In genomic region chr16:89246383-89246902, GRCh38 we compare ENCODE assay signal across 9 cellular contexts. TPM values are rescaled to one million over a fixed set of nuclear protein-coding genes. Genes with fewer than 3 reads are reported as not detected.
DNase-seq lines count a peak whose midpoint lies in the region; ATAC-seq and TF ChIP-seq lines count a peak whose summit lies in the region.
"Had no signal": no experiment of that assay in that cellular context is flagged by ENCODE, and none has a peak within 500 bp of the region (broad histone marks: within the 10 kb centered on the region; RNA-seq: fewer than 3 reads in every experiment).

No MANE protein-coding gene starts in this region.

- ATAC-seq in activated CD8-positive, alpha-beta memory T cell treated with anti-CD3 and anti-CD28 coated beads, Interleukin-2, amount 10 ng/mL, durations not matched to agents 7 days and 5 days = no peak
- ATAC-seq in GM21390 (IDR thresholded peaks at IDR 0.05; ENCODE audit: unreplicated experiment) (no peak), GM21367 (IDR thresholded peaks at IDR 0.05; ENCODE audit: unreplicated experiment) (no peak)

- no peak for TF ChIP-seq CTCF in stomach (IDR thresholded peaks at IDR 0.05)

- H3K27ac Mint-ChIP-seq in activated CD8-positive, alpha-beta memory T cell treated with anti-CD3 and anti-CD28 coated beads, Interleukin-2, amount 10 ng/mL, durations not matched to agents 7 days and 5 days = no peak overlapping the region
- H3K27ac Mint-ChIP-seq in activated T-helper 1 cell treated with anti-CD3 and anti-CD28 coated beads, Interleukin-12 subunit alpha, Interleukin-12 subunit beta, Interleukin-2, Interleukin-4 antibody, amounts not matched to agents 30 ng/mL and 10 ng/mL and 1 ng/mL, durations not matched to agents 14 hours and 24 hours and 36 hours = no peak overlapping the region

- no peak for TF ChIP-seq POLR2A in stomach (IDR thresholded peaks at IDR 0.05)

- intact Hi-C loops in activated T-helper 1 cell treated with anti-CD3 and anti-CD28 coated beads, Interleukin-12 subunit alpha, Interleukin-12 subunit beta, Interleukin-2, Interleukin-4 antibody, amounts not matched to agents 30 ng/mL and 10 ng/mL and 1 ng/mL, durations not matched to agents 14 hours and 24 hours and 36 hours (cut with micrococcal nuclease) = loop anchor here (2.0 to 10.0 kb wide), 2 partner anchors 46 to 478 kb away; partner anchors contain the start of genes SLC22A31, VPS9D1 and ZNF276
- intact Hi-C loops in stomach (cut with DNase I; ENCODE audit: low total_unique reads) = no loop called here

- peaks cover 13% of the 10 kb centered on the region for H3K27me3 ChIP-seq in iPS-15b (ENCODE audit: control insufficient read depth, insufficient read depth, low read length)
- H3K27me3 ChIP-seq in stomach = peaks cover 0 to 6% (median 0%) of the 10 kb centered on the region in 3 donors

- no peak overlapping the region for H3K27ac ChIP-seq in stomach

- DNase-seq in activated CD8-positive, alpha-beta memory T cell treated with anti-CD3 and anti-CD28 coated beads, Interleukin-2, amount 10 ng/mL, durations not matched to agents 7 days and 5 days = no peak
- no peak for DNase-seq in activated CD8-positive, alpha-beta memory T cell treated with anti-CD3 and anti-CD28 coated beads, Interleukin-2, amount 50 U/mL, for 48 hours
- no peak for DNase-seq in activated T-helper 1 cell treated with anti-CD3 and anti-CD28 coated beads, Interleukin-12 subunit alpha, Interleukin-12 subunit beta, Interleukin-2, Interleukin-4 antibody, amounts not matched to agents 30 ng/mL and 10 ng/mL and 1 ng/mL, durations not matched to agents 14 hours and 24 hours and 36 hours (ENCODE audit: low spot score)
- DNase-seq in stomach = no peak
- no peak for DNase-seq in NCI-H524 (lab: John Stamatoyannopoulos, UW)
- DNase-seq: KG1 had no signal

- H3K9me3 ChIP-seq in iPS-15b (ENCODE audit: control insufficient read depth, insufficient read depth, low read length) (no peaks in the 10 kb centered on the region), stomach (peaks cover 0 to 20% (median 7%) of the 10 kb centered on the region in 4 donors)

- peaks cover 6% of the 10 kb centered on the region for H3K9me3 Mint-ChIP-seq in activated CD8-positive, alpha-beta memory T cell treated with anti-CD3 and anti-CD28 coated beads, Interleukin-2, amount 10 ng/mL, durations not matched to agents 7 days and 5 days (ENCODE audit: low read depth)
- H3K9me3 Mint-ChIP-seq in activated T-helper 1 cell treated with anti-CD3 and anti-CD28 coated beads, Interleukin-12 subunit alpha, Interleukin-12 subunit beta, Interleukin-2, Interleukin-4 antibody, amounts not matched to agents 30 ng/mL and 10 ng/mL and 1 ng/mL, durations not matched to agents 14 hours and 24 hours and 36 hours = peaks cover 9% of the 10 kb centered on the region

- no peak overlapping the region for H3K9ac ChIP-seq in iPS-15b (ENCODE audit: low read depth, low read length)

- peaks cover 9% of the 10 kb centered on the region for H3K36me3 Mint-ChIP-seq in activated CD8-positive, alpha-beta memory T cell treated with anti-CD3 and anti-CD28 coated beads, Interleukin-2, amount 10 ng/mL, durations not matched to agents 7 days and 5 days
- H3K36me3 Mint-ChIP-seq in activated T-helper 1 cell treated with anti-CD3 and anti-CD28 coated beads, Interleukin-12 subunit alpha, Interleukin-12 subunit beta, Interleukin-2, Interleukin-4 antibody, amounts not matched to agents 30 ng/mL and 10 ng/mL and 1 ng/mL, durations not matched to agents 14 hours and 24 hours and 36 hours (ENCODE audit: low read depth) = peaks cover 3% of the 10 kb centered on the region

- H3K36me3 ChIP-seq in iPS-15b (ENCODE audit: control insufficient read depth, insufficient read depth, low read length) (no peaks in the 10 kb centered on the region), stomach (no peaks in the 10 kb centered on the region)

- CTCF ChIA-PET in activated CD8-positive, alpha-beta memory T cell treated with anti-CD3 and anti-CD28 coated beads, Interleukin-2, amount 10 ng/mL, durations not matched to agents 7 days and 5 days (lab: Charles Lee) = interaction anchor here (1.2 to 1.6 kb wide), 3 partner anchors 20 to 454 kb away, joined by 3 to 4 read pairs (median 4); no protein-coding TSS in a partner anchor

- peak overlapping the region; percentile 54 for H3K4me3 ChIP-seq in iPS-15b (ENCODE audit: low read depth, low read length)
- peak overlapping the region; percentile 45 to 68 (median 56) for H3K4me3 ChIP-seq in stomach

- 36 to 48% (median 39%) methylated on average over 13 of the region's 13 CpGs for WGBS in stomach, 5 donors

- H3K4me1 Mint-ChIP-seq in activated CD8-positive, alpha-beta memory T cell treated with anti-CD3 and anti-CD28 coated beads, Interleukin-2, amount 10 ng/mL, durations not matched to agents 7 days and 5 days = peaks cover 18% of the 10 kb centered on the region
- peaks cover 12% of the 10 kb centered on the region for H3K4me1 Mint-ChIP-seq in activated T-helper 1 cell treated with anti-CD3 and anti-CD28 coated beads, Interleukin-12 subunit alpha, Interleukin-12 subunit beta, Interleukin-2, Interleukin-4 antibody, amounts not matched to agents 30 ng/mL and 10 ng/mL and 1 ng/mL, durations not matched to agents 14 hours and 24 hours and 36 hours (ENCODE audit: low read depth)

- no peaks in the 10 kb centered on the region for H3K27me3 Mint-ChIP-seq in activated CD8-positive, alpha-beta memory T cell treated with anti-CD3 and anti-CD28 coated beads, Interleukin-2, amount 10 ng/mL, durations not matched to agents 7 days and 5 days
- peaks cover 2% of the 10 kb centered on the region for H3K27me3 Mint-ChIP-seq in activated T-helper 1 cell treated with anti-CD3 and anti-CD28 coated beads, Interleukin-12 subunit alpha, Interleukin-12 subunit beta, Interleukin-2, Interleukin-4 antibody, amounts not matched to agents 30 ng/mL and 10 ng/mL and 1 ng/mL, durations not matched to agents 14 hours and 24 hours and 36 hours (ENCODE audit: insufficient read depth)

- H3K4me3 Mint-ChIP-seq in activated CD8-positive, alpha-beta memory T cell treated with anti-CD3 and anti-CD28 coated beads, Interleukin-2, amount 10 ng/mL, durations not matched to agents 7 days and 5 days = peak overlapping the region; percentile 67
- peak overlapping the region; percentile 65 for H3K4me3 Mint-ChIP-seq in activated T-helper 1 cell treated with anti-CD3 and anti-CD28 coated beads, Interleukin-12 subunit alpha, Interleukin-12 subunit beta, Interleukin-2, Interleukin-4 antibody, amounts not matched to agents 30 ng/mL and 10 ng/mL and 1 ng/mL, durations not matched to agents 14 hours and 24 hours and 36 hours

- H3K4me1 ChIP-seq in iPS-15b (ENCODE audit: control insufficient read depth, insufficient read depth, low read length) (no peaks in the 10 kb centered on the region), stomach (peaks cover 12 to 23% (median 22%) of the 10 kb centered on the region in 4 donors)

- no peak for TF ChIP-seq EP300 in stomach (IDR thresholded peaks at IDR 0.05)

RNA-seq across cellular contexts. Expression of gene ZNF778, which starts 28.9 kb away (rescaled TPM):
- 1 to 10 TPM; 8.1 to 9.3 TPM for total RNA-seq in activated CD8-positive, alpha-beta memory T cell treated with anti-CD3 and anti-CD28 coated beads, Interleukin-2, amount 10 ng/mL, durations not matched to agents 7 days and 5 days
- 8.1 and 9.5 TPM in 2 replicates for total RNA-seq in activated T-helper 1 cell treated with anti-CD3 and anti-CD28 coated beads, Interleukin-12 subunit alpha, Interleukin-12 subunit beta, Interleukin-2, Interleukin-4 antibody, amounts not matched to agents 30 ng/mL and 10 ng/mL and 1 ng/mL, durations not matched to agents 14 hours and 24 hours and 36 hours
- total RNA-seq in stomach = 10 to 100 TPM in 1 of 5 donors, 1 to 10 TPM in 4; 4.1 to 11.7 (median 4.9) TPM
- 1 to 10 TPM; 1.2 to 7.2 (median 1.5) TPM for polyA plus RNA-seq in stomach

RNA-seq across cellular contexts. Expression of gene SLC22A31, which starts 46.1 kb away (rescaled TPM):
- total RNA-seq in activated CD8-positive, alpha-beta memory T cell treated with anti-CD3 and anti-CD28 coated beads, Interleukin-2, amount 10 ng/mL, durations not matched to agents 7 days and 5 days = not detected
- 1.3 and 2.6 TPM in 2 replicates for total RNA-seq in activated T-helper 1 cell treated with anti-CD3 and anti-CD28 coated beads, Interleukin-12 subunit alpha, Interleukin-12 subunit beta, Interleukin-2, Interleukin-4 antibody, amounts not matched to agents 30 ng/mL and 10 ng/mL and 1 ng/mL, durations not matched to agents 14 hours and 24 hours and 36 hours
- 1 to 10 TPM in 1 of 5 donors, not detected in 4; 2.7 TPM for total RNA-seq in stomach
- 1 to 10 TPM; 1.4 to 6.4 (median 3.0) TPM for polyA plus RNA-seq in stomach
